Comparison of ENCODE assay signal across 8 cellular contexts in genomic region chr1:22039594-22040347, GRCh38.
A peak's percentile ranks its signal among the peaks of the same experiment; 100 is the strongest.
DNase-seq lines count a peak whose midpoint lies in the region; ATAC-seq and TF ChIP-seq lines count a peak whose summit lies in the region.

No MANE protein-coding gene starts in this region.

- peak; percentile 92 for ATAC-seq in GM21515 (IDR thresholded peaks at IDR 0.05; ENCODE audit: unreplicated experiment)

- TF ChIP-seq CTCF in DOHH2 (IDR thresholded peaks at IDR 0.05; ENCODE audit: low read depth, low read length, poor library complexity, severe bottlenecking), result peak; percentile 26

- no peaks in the 10 kb centered on the region for H3K9me3 ChIP-seq in DOHH2 (ENCODE audit: control insufficient read depth, insufficient read depth, low read length)

- no peaks in the 10 kb centered on the region for H3K79me2 ChIP-seq in DOHH2 (ENCODE audit: control insufficient read depth, low read length)

- H3K4me2 ChIP-seq in DOHH2 (ENCODE audit: low read length), result peak overlapping the region; percentile 85

- H3K4me1 ChIP-seq in DOHH2 (ENCODE audit: control insufficient read depth, low read length), result peaks cover 41% of the 10 kb centered on the region

- no peaks in the 10 kb centered on the region for H3K9me2 ChIP-seq in DOHH2 (replicated peaks; ENCODE audit: control insufficient read depth, low read length)

- H3F3A ChIP-seq in DOHH2 (ENCODE audit: control insufficient read depth, insufficient read depth), result peaks cover 8% of the 10 kb centered on the region; the same call in 1 of the 2 replicates

- peak overlapping the region; percentile 48 for H3K4me3 ChIP-seq in DOHH2 (ENCODE audit: low read length)

- no peaks in the 10 kb centered on the region for H4K20me1 ChIP-seq in DOHH2 (ENCODE audit: control insufficient read depth, insufficient read depth, low read depth, low read length)

- TF ChIP-seq EP300 in Ishikawa (IDR thresholded peaks at IDR 0.05; ENCODE audit: borderline replicate concordance), result no peak

- TF ChIP-seq RAD21 in Ishikawa (IDR thresholded peaks at IDR 0.05; ENCODE audit: low read depth), result no peak

- no peaks in the 10 kb centered on the region for H3K27me3 ChIP-seq in DOHH2 (ENCODE audit: control insufficient read depth, low read length)

- peak overlapping the region; percentile 45 for H3K27ac ChIP-seq in DOHH2 (ENCODE audit: low read depth, low read length)

- H3K36me3 ChIP-seq in DOHH2 (ENCODE audit: control insufficient read depth, low read length), result no peaks in the 10 kb centered on the region

- DNase-seq in SKM-1 (lab: John Stamatoyannopoulos, UW; ENCODE audit: unreplicated experiment) (peak; percentile 98), inferior parietal cortex (ENCODE audit: extremely low spot score) (peak; percentile 38), cortex of kidney (lab: John Stamatoyannopoulos, UW) (no peak)
- DNase-seq in activated naive CD4-positive, alpha-beta T cell treated with anti-CD3 and anti-CD28 coated beads, Interleukin-2, amount 50 U/mL, for 16 hours, result peak; percentile 78
- DNase-seq in stimulated activated CD4-positive, alpha-beta T cell treated with anti-CD3 and anti-CD28 coated beads, TNF-alpha, amount 100 ng/mL, for 4 hours (ENCODE audit: low read depth in 3 of 3), result peak; percentile 43 to 71 (median 65)

TF ChIP-seq in Ishikawa, 13 proteins besides CTCF, POLR2A, EP300 and RAD21:
- TF ChIP-seq TCF12 (IDR thresholded peaks at IDR 0.05; ENCODE audit: low read depth) (no peak), NFIC (IDR thresholded peaks at IDR 0.05) (peak; percentile 42; the same call in 1 of the 2 replicates)
